Comparison of ENCODE assay signal across 19 cellular contexts in the genomic region with DNA sequence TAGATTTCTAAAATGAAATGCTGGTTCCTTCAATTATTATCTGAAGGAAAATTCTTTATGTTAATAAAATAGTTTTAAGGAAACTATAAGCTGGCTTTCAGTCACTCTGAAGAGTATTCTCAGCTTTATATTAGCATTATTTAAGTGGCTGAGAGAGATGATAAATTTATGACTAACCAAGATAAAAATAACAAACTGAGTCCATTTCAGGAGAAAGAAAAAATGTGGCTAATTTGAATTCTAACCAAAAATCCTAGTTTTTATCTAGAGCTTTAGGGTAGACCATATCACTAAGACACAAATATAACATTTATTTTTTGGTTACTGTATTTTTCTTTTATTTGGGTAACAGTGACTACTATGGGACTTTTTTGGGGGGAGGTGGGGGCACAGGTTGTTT.
"Had no signal": no experiment of that assay in that cellular context is flagged by ENCODE, and none has a peak within 500 bp of the region (broad histone marks: within the 10 kb centered on the region; RNA-seq: fewer than 3 reads in every experiment).

No MANE protein-coding gene starts in this region.

- H3K27ac ChIP-seq: epithelial cell of prostate, heart left ventricle, left lung, uterus had no signal

- H3K4me3 ChIP-seq: left lung, uterus had no signal

- H3K27ac Mint-ChIP-seq: activated B cell treated with CpG ODN at 0.5 μM for 24 hours; activated CD4-positive, alpha-beta memory T cell treated with anti-CD3 and anti-CD28 coated beads for 36 hours; activated naive CD8-positive, alpha-beta T cell treated with anti-CD3 and anti-CD28 coated beads, Interleukin-2, amount 10 ng/mL, durations not matched to agents 7 days and 5 days; endodermal cell; nephron progenitor cell had no signal

- DNase-seq: activated B cell treated with CpG ODN at 0.5 μM for 24 hours; activated CD4-positive, alpha-beta memory T cell treated with anti-CD3 and anti-CD28 coated beads for 36 hours; activated CD4-positive, alpha-beta T cell treated with anti-CD3 and anti-CD28 coated beads for 4 hours; activated naive CD4-positive, alpha-beta T cell treated with Interleukin-2 at 50 U/mL for 16 hours; activated naive CD8-positive, alpha-beta T cell treated with anti-CD3 and anti-CD28 coated beads, Interleukin-2, amount 10 ng/mL, durations not matched to agents 7 days and 5 days; amygdala; endodermal cell; heart left ventricle; left lung; mammary epithelial cell; nephron progenitor cell; stimulated activated CD8-positive, alpha-beta memory T cell treated with anti-CD3 and anti-CD28 coated beads, Interleukin-4, amount 100 ng/mL, for 48 hours; stimulated activated naive CD4-positive, alpha-beta T cell; substantia nigra; T-helper 9 cell; uterus had no signal

- H3K36me3 ChIP-seq: uterus had no signal

- H3K4me3 Mint-ChIP-seq: activated B cell treated with CpG ODN at 0.5 μM for 24 hours; activated CD4-positive, alpha-beta memory T cell treated with anti-CD3 and anti-CD28 coated beads for 36 hours; activated naive CD8-positive, alpha-beta T cell treated with anti-CD3 and anti-CD28 coated beads, Interleukin-2, amount 10 ng/mL, durations not matched to agents 7 days and 5 days; endodermal cell; nephron progenitor cell had no signal

- H3K9me3 ChIP-seq: heart left ventricle, left lung, tibial nerve, uterus had no signal

- ATAC-seq: heart left ventricle, left lung, sciatic nerve had no signal

- H3K27me3 Mint-ChIP-seq: activated CD4-positive, alpha-beta memory T cell treated with anti-CD3 and anti-CD28 coated beads for 36 hours had no signal

- H3K36me3 Mint-ChIP-seq: activated CD4-positive, alpha-beta memory T cell treated with anti-CD3 and anti-CD28 coated beads for 36 hours; activated naive CD8-positive, alpha-beta T cell treated with anti-CD3 and anti-CD28 coated beads, Interleukin-2, amount 10 ng/mL, durations not matched to agents 7 days and 5 days had no signal

- H3K9me3 Mint-ChIP-seq: activated B cell treated with CpG ODN at 0.5 μM for 24 hours; activated CD4-positive, alpha-beta memory T cell treated with anti-CD3 and anti-CD28 coated beads for 36 hours; activated naive CD8-positive, alpha-beta T cell treated with anti-CD3 and anti-CD28 coated beads, Interleukin-2, amount 10 ng/mL, durations not matched to agents 7 days and 5 days; endodermal cell; nephron progenitor cell had no signal

- H3K4me1 ChIP-seq: uterus had no signal

- H3K27me3 ChIP-seq: heart left ventricle, left lung, tibial nerve, uterus had no signal

- H3K4me1 Mint-ChIP-seq: activated B cell treated with CpG ODN at 0.5 μM for 24 hours had no signal
